Comparison of ENCODE assay signal across 9 cellular contexts in the genomic region with DNA sequence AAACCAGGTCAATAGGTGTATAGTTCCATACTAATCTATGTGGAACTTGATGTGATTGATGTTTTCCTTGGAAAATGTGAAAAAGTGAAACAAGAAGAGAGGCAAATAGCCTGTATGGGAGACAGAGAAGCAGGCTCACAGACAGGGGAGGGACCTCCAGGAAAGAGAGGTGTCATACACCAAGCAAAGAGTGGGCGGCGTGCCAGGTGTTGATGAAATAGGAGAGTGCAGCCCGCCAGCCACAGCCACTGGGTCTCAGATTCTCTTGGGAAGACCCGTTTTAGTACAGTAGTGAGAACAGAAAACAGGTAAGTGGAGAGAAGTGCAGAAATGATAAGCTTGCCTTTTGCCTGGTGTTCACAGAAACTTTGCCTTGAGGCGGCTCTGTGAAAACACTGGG.
DNase-seq lines count a peak whose midpoint lies in the region; ATAC-seq and TF ChIP-seq lines count a peak whose summit lies in the region.
"Had no signal": no experiment of that assay in that cellular context is flagged by ENCODE, and none has a peak within 500 bp of the region (broad histone marks: within the 10 kb centered on the region; RNA-seq: fewer than 3 reads in every experiment).

No MANE protein-coding gene starts in this region.

- intact Hi-C loops in Right ventricle myocardium superior (cut with DNase I) (no loop called here), cardiac septum (cut with DNase I) (no loop called here), upper lobe of right lung (cut with DNase I) (no loop called here)

- H3K4me1 ChIP-seq in upper lobe of right lung: peaks cover 3% of the 10 kb centered on the region

- no peaks in the 10 kb centered on the region for H3K9me3 ChIP-seq in upper lobe of right lung

- TF ChIP-seq CTCF in fibroblast of pulmonary artery (IDR thresholded peaks at IDR 0.05; ENCODE audit: low read length, missing control alignments) (no peak), upper lobe of right lung (IDR thresholded peaks at IDR 0.05) (no peak)

- no peak overlapping the region for H3K27ac ChIP-seq in upper lobe of right lung

- DNase-seq in Right ventricle myocardium superior (peak; percentile 66), cardiac septum (ENCODE audit: low spot score) (no peak), NCI-H345 treated with DMSO at 0.1 percent for 48 hours (lab: John Stamatoyannopoulos, UW; ENCODE audit: unreplicated experiment) (peak; percentile 88), fibroblast of pulmonary artery (ENCODE audit: low read depth) (peak; percentile 15), medulla oblongata (ENCODE audit: extremely low spot score) (no peak), upper lobe of right lung (no peak)
- DNase-seq in stimulated activated CD4-positive, alpha-beta T cell treated with anti-CD3 and anti-CD28 coated beads, Interleukin-2, amount 100 ng/mL, for 24 hours: no peak
- DNase-seq: central memory CD4-positive, alpha-beta T cell had no signal

- H3K4me3 ChIP-seq in fibroblast of pulmonary artery (replicated peaks; ENCODE audit: low read depth, low read length) (no peak overlapping the region), upper lobe of right lung (no peak overlapping the region)

- no peak for ATAC-seq in Right ventricle myocardium superior (ENCODE audit: poor library complexity)
- ATAC-seq in GM19328 (IDR thresholded peaks at IDR 0.05; ENCODE audit: unreplicated experiment): no peak
- ATAC-seq in upper lobe of right lung: no peak

- H3K27me3 ChIP-seq in upper lobe of right lung: no peaks in the 10 kb centered on the region

- H3K36me3 ChIP-seq in upper lobe of right lung: no peaks in the 10 kb centered on the region

Comparison
In these comparisons a context has a peak if more than half of its experiments do, and no peak if none do; other contexts are left out.
1. DNase-seq: peak in Right ventricle myocardium superior (single experiment), NCI-H345 treated with DMSO at 0.1 percent for 48 hours (single experiment) and fibroblast of pulmonary artery (single experiment); none in cardiac septum (single experiment), medulla oblongata (single experiment), upper lobe of right lung (single experiment) and stimulated activated CD4-positive, alpha-beta T cell treated with anti-CD3 and anti-CD28 coated beads, Interleukin-2, amount 100 ng/mL, for 24 hours (0 of 2).